29 cellular contexts compared by ENCODE assay signal in the genomic region with DNA sequence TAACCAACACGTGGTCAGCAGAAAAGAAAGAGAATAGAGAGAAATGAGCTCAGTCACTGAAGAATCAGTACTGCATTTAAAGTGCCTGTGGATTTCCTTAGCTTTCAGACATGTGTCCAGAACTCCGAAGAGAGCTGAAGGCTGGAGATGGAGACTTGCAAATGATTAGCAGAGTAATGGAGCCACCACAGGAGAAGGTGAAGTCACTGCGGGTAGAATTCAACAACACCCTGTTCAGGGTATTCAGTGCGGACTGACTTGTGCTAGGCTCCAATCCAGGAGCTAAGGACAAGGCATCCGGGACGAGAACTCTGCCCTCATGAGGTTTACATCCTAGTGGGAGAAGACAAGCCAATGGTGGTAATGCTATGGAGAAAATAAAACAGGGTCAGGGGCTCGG. TPM values are rescaled to one million over a fixed set of nuclear protein-coding genes. Genes with fewer than 3 reads are reported as not detected.
DNase-seq lines count a peak whose midpoint lies in the region; ATAC-seq, FAIRE-seq and TF ChIP-seq lines count a peak whose summit lies in the region.
"Had no signal": no experiment of that assay in that cellular context is flagged by ENCODE, and none has a peak within 500 bp of the region (broad histone marks: within the 10 kb centered on the region; RNA-seq: fewer than 3 reads in every experiment).

No MANE protein-coding gene starts in this region.

- H3K9me3 Mint-ChIP-seq in activated T-cell treated with anti-CD3 and anti-CD28 coated beads, Interleukin-2, amount 50 U/mL, for 72 hours: no peaks in the 10 kb centered on the region
- H3K9me3 Mint-ChIP-seq in T-cell (no peaks in the 10 kb centered on the region), neural progenitor cell (no peaks in the 10 kb centered on the region)
- no peaks in the 10 kb centered on the region for H3K9me3 Mint-ChIP-seq in activated naive CD8-positive, alpha-beta T cell treated with anti-CD3 and anti-CD28 coated beads, Interleukin-2, amount 10 ng/mL, durations not matched to agents 7 days and 5 days
- H3K9me3 Mint-ChIP-seq: IgD-negative memory B cell had no signal

- no peak overlapping the region for H3K9ac ChIP-seq in neural progenitor cell
- no peak overlapping the region for H3K9ac ChIP-seq in kidney (ENCODE audit: low read length in 2 of 2)
- H3K9ac ChIP-seq: BLaER1 treated with 17β-estradiol and CSF1 and Interleukin-3, amounts not matched to agents 10 nM and 100 nM had no signal

- H3K27me3 Mint-ChIP-seq in activated T-cell treated with anti-CD3 and anti-CD28 coated beads, Interleukin-2, amount 50 U/mL, for 72 hours (ENCODE audit: low read depth): no peaks in the 10 kb centered on the region
- H3K27me3 Mint-ChIP-seq in T-cell (no peaks in the 10 kb centered on the region), neural progenitor cell (ENCODE audit: insufficient read depth, low read depth) (peaks cover 10% of the 10 kb centered on the region)
- no peaks in the 10 kb centered on the region for H3K27me3 Mint-ChIP-seq in activated naive CD8-positive, alpha-beta T cell treated with anti-CD3 and anti-CD28 coated beads, Interleukin-2, amount 10 ng/mL, durations not matched to agents 7 days and 5 days

- H3F3A ChIP-seq in neural progenitor cell (ENCODE audit: low read depth): peaks cover 3% of the 10 kb centered on the region

- H4K20me1 ChIP-seq in neural progenitor cell (ENCODE audit: low read depth): peaks cover 4% of the 10 kb centered on the region

- peaks cover 9% of the 10 kb centered on the region in 2 donors for H3K36me3 Mint-ChIP-seq in activated T-cell treated with anti-CD3 and anti-CD28 coated beads, Interleukin-2, amount 50 U/mL, for 72 hours (ENCODE audit: insufficient read depth in 2 of 2)
- peaks cover 16% of the 10 kb centered on the region for H3K36me3 Mint-ChIP-seq in T-cell
- H3K36me3 Mint-ChIP-seq in activated naive CD8-positive, alpha-beta T cell treated with anti-CD3 and anti-CD28 coated beads, Interleukin-2, amount 10 ng/mL, durations not matched to agents 7 days and 5 days: peaks cover 28% of the 10 kb centered on the region
- no peaks in the 10 kb centered on the region for H3K36me3 Mint-ChIP-seq in neural progenitor cell

- POLR2A ChIA-PET in T-cell (lab: Charles Lee): no interaction called here
- POLR2A ChIA-PET in activated naive CD8-positive, alpha-beta T cell treated with anti-CD3 and anti-CD28 coated beads, Interleukin-2, amount 10 ng/mL, durations not matched to agents 7 days and 5 days (lab: Charles Lee): no interaction called here

- H3K9me3 ChIP-seq in neural progenitor cell (ENCODE audit: low read depth) (no peaks in the 10 kb centered on the region), kidney (ENCODE audit: control insufficient read depth in 1 of 2, low read length in 2 of 2) (no peaks in the 10 kb centered on the region)
- H3K9me3 ChIP-seq: ascending aorta; BLaER1 treated with 17β-estradiol and CSF1 and Interleukin-3, amounts not matched to agents 10 nM and 100 nM; lower lobe of right lung; mucosa of descending colon; SJSA1; thyroid gland had no signal

- peaks cover 77% of the 10 kb centered on the region for H3K4me1 Mint-ChIP-seq in activated T-cell treated with anti-CD3 and anti-CD28 coated beads, Interleukin-2, amount 50 U/mL, for 72 hours (ENCODE audit: low read depth)
- H3K4me1 Mint-ChIP-seq in T-cell: peaks cover 75 to 84% (median 84%) of the 10 kb centered on the region in 3 donors
- H3K4me1 Mint-ChIP-seq in activated naive CD8-positive, alpha-beta T cell treated with anti-CD3 and anti-CD28 coated beads, Interleukin-2, amount 10 ng/mL, durations not matched to agents 7 days and 5 days: peaks cover 64% of the 10 kb centered on the region
- H3K4me1 Mint-ChIP-seq in neural progenitor cell: peaks cover 14% of the 10 kb centered on the region

- intact Hi-C loops in kidney (cut with DNase I): no loop called here

- no peak for ATAC-seq in activated T-cell treated with anti-CD3 and anti-CD28 coated beads, Interleukin-2, amount 50 U/mL, for 72 hours (replicated peaks in 1 of 2)
- ATAC-seq in T-cell (replicated peaks in 1 of 4): no peak
- ATAC-seq in activated naive CD8-positive, alpha-beta T cell treated with anti-CD3 and anti-CD28 coated beads, Interleukin-2, amount 10 ng/mL, durations not matched to agents 7 days and 5 days (ENCODE audit: low read depth): no peak
- ATAC-seq: HCT116, lower lobe of right lung, mucosa of descending colon, sciatic nerve had no signal

- H3K27me3 ChIP-seq in neural progenitor cell: peaks cover 27% of the 10 kb centered on the region
- H3K27me3 ChIP-seq: ascending aorta, SJSA1, thyroid gland had no signal

- no peak for TF ChIP-seq CTCF in neural progenitor cell (IDR thresholded peaks at IDR 0.05)
- no peak for TF ChIP-seq CTCF in kidney (IDR thresholded peaks at IDR 0.05; ENCODE audit: borderline replicate concordance, extremely low read depth, insufficient read depth)

- peak overlapping the region; percentile 11 to 86 for H3K4me3 Mint-ChIP-seq in activated T-cell treated with anti-CD3 and anti-CD28 coated beads, Interleukin-2, amount 50 U/mL, for 72 hours
- H3K4me3 Mint-ChIP-seq in T-cell (peak overlapping the region; percentile 68 to 96 (median 72)), neural progenitor cell (peak overlapping the region; percentile 18)
- H3K4me3 Mint-ChIP-seq in activated naive CD8-positive, alpha-beta T cell treated with anti-CD3 and anti-CD28 coated beads, Interleukin-2, amount 10 ng/mL, durations not matched to agents 7 days and 5 days: peak overlapping the region; percentile 96

- H3K4me1 ChIP-seq in neural progenitor cell (peaks cover 10% of the 10 kb centered on the region), kidney (ENCODE audit: control insufficient read depth in 1 of 2, insufficient read depth in 1 of 2, low read depth in 1 of 2, low read length in 2 of 2) (peaks cover 0 to 5% of the 10 kb centered on the region in 2 donors)

- H3K27ac Mint-ChIP-seq in activated T-cell treated with anti-CD3 and anti-CD28 coated beads, Interleukin-2, amount 50 U/mL, for 72 hours: peak overlapping the region; percentile 81
- H3K27ac Mint-ChIP-seq in T-cell: peak overlapping the region; percentile 94 to 96
- peak overlapping the region; percentile 98 for H3K27ac Mint-ChIP-seq in activated naive CD8-positive, alpha-beta T cell treated with anti-CD3 and anti-CD28 coated beads, Interleukin-2, amount 10 ng/mL, durations not matched to agents 7 days and 5 days
- no peak overlapping the region for H3K27ac Mint-ChIP-seq in neural progenitor cell
- H3K27ac Mint-ChIP-seq: progenitor cell of endocrine pancreas had no signal

- no peak for FAIRE-seq in kidney (lab: Jason Lieb, UNC)
- FAIRE-seq: endothelial cell of umbilical vein, keratinocyte had no signal

- DNase-seq in activated T-cell treated with anti-CD3 and anti-CD28 coated beads, Interleukin-2, amount 50 U/mL, for 72 hours: no peak
- no peak for DNase-seq in activated T-cell treated with anti-CD3 and anti-CD28 coated beads, Interleukin-2, amount 50 U/mL, for 1 hour
- no peak for DNase-seq in T-cell
- no peak for DNase-seq in activated naive CD8-positive, alpha-beta T cell treated with anti-CD3 and anti-CD28 coated beads, Interleukin-2, amount 10 ng/mL, durations not matched to agents 7 days and 5 days
- no peak for DNase-seq in neural progenitor cell (ENCODE audit: low spot score)
- no peak for DNase-seq in kidney
- DNase-seq in SW480 (ENCODE audit: low spot score): no peak
- DNase-seq: activated CD4-positive, alpha-beta T cell treated with anti-CD3 and anti-CD28 coated beads, Interleukin-2, amount 50 U/mL, for 48 hours; activated gamma-delta T cell; lower lobe of right lung; mucosa of descending colon; NCI-H1105 treated with DMSO at 0.1 percent for 48 hours; NCI-H2029; NCI-H2227 treated with DMSO at 0.1 percent for 48 hours; NCI-H69; stimulated activated naive CD8-positive, alpha-beta T cell treated with anti-CD3 and anti-CD28 coated beads, Interleukin-15, Interleukin-2, amounts not matched to agents 100 U/mL and 50 U/mL, for 24 hours; thyroid gland had no signal

- CTCF ChIA-PET in T-cell (lab: Charles Lee): interaction anchor here in 1 of 2 donors (0.5 to 1.1 kb wide), 2 partner anchors 9 to 936 kb away, joined by 3 to 6 read pairs; no protein-coding TSS in a partner anchor

- H2AFZ ChIP-seq in neural progenitor cell (replicated peaks): no peak overlapping the region

- H3K4me2 ChIP-seq in neural progenitor cell: no peak overlapping the region

- no peak overlapping the region for H3K4me3 ChIP-seq in neural progenitor cell
- no peak overlapping the region for H3K4me3 ChIP-seq in kidney (ENCODE audit: low read length in 2 of 2)
- H3K4me3 ChIP-seq: ascending aorta; BLaER1 treated with 17β-estradiol and CSF1 and Interleukin-3, amounts not matched to agents 10 nM and 100 nM; lower lobe of right lung; mucosa of descending colon; SJSA1; thyroid gland had no signal

- H3K36me3 ChIP-seq in neural progenitor cell (no peaks in the 10 kb centered on the region), kidney (ENCODE audit: control insufficient read depth in 1 of 2, insufficient read depth in 2 of 2, low read length in 2 of 2) (no peaks in the 10 kb centered on the region)
- H3K36me3 ChIP-seq: ascending aorta; BLaER1 treated with 17β-estradiol and CSF1 and Interleukin-3, amounts not matched to agents 10 nM and 100 nM; lower lobe of right lung; SJSA1; thyroid gland had no signal

- no peaks in the 10 kb centered on the region for H3K79me2 ChIP-seq in neural progenitor cell (ENCODE audit: low read depth)

- H3K27ac ChIP-seq in neural progenitor cell (no peak overlapping the region), kidney (ENCODE audit: low read depth in 2 of 2, low read length in 2 of 2) (no peak overlapping the region)
- H3K27ac ChIP-seq: ascending aorta; BLaER1 treated with 17β-estradiol and CSF1 and Interleukin-3, amounts not matched to agents 10 nM and 100 nM; lower lobe of right lung; SJSA1; thyroid gland; VCaP had no signal

RNA-seq across cellular contexts. Expression of gene EIF4E3, which starts 4.2 kb away (rescaled TPM):
- total RNA-seq in activated T-cell treated with anti-CD3 and anti-CD28 coated beads, Interleukin-2, amount 50 U/mL, for 72 hours: 10 to 100 TPM; 51.8 to 70.1 TPM
- 10 to 100 TPM; 32.3 to 62.5 (median 58.6) TPM for total RNA-seq in T-cell
- 10 to 100 TPM; 63.6 to 64.6 TPM for total RNA-seq in activated naive CD8-positive, alpha-beta T cell treated with anti-CD3 and anti-CD28 coated beads, Interleukin-2, amount 10 ng/mL, durations not matched to agents 7 days and 5 days
- 6.3 and 18.2 TPM in 2 replicates for total RNA-seq in neural progenitor cell (ENCODE audit: low replicate concordance)
- total RNA-seq in kidney: 37.1 TPM
- 10.5 TPM for polyA plus RNA-seq in kidney (ENCODE audit: insufficient read depth, low read depth, low replicate concordance)

RNA-seq across cellular contexts. Expression of gene GPR27, which starts 32.7 kb away (rescaled TPM):
- total RNA-seq in activated T-cell treated with anti-CD3 and anti-CD28 coated beads, Interleukin-2, amount 50 U/mL, for 72 hours: 1 to 10 TPM in 1 of 2 donors, under 1 TPM in 1; 0.90 to 2.5 TPM
- 1 to 10 TPM in 2 of 5 donors, under 1 TPM in 3; 0.42 to 1.3 (median 0.73) TPM for total RNA-seq in T-cell
- total RNA-seq in activated naive CD8-positive, alpha-beta T cell treated with anti-CD3 and anti-CD28 coated beads, Interleukin-2, amount 10 ng/mL, durations not matched to agents 7 days and 5 days: under 1 TPM; 0.17 to 0.28 TPM
- 18.3 and 19.4 TPM in 2 replicates for total RNA-seq in neural progenitor cell (ENCODE audit: low replicate concordance)
- total RNA-seq in kidney: 17.9 TPM
- polyA plus RNA-seq in kidney (ENCODE audit: insufficient read depth, low read depth, low replicate concordance): 5.5 TPM
- total RNA-seq: dermis microvascular lymphatic vessel endothelial cell, endothelial cell of umbilical vein, SJSA1 had no signal
- polyA plus RNA-seq: AG04450 had no signal

Comparison
In these comparisons a context has a peak if more than half of its experiments do, and no peak if none do; other contexts are left out.
1. H3K4me3 Mint-ChIP-seq: peak in every context shown above with its lines; median percentile 96 in activated naive CD8-positive, alpha-beta T cell treated with anti-CD3 and anti-CD28 coated beads, Interleukin-2, amount 10 ng/mL, durations not matched to agents 7 days and 5 days; 72 in T-cell; 48 in activated T-cell treated with anti-CD3 and anti-CD28 coated beads, Interleukin-2, amount 50 U/mL, for 72 hours; 18 in neural progenitor cell.